ENCODE assay signal across 20 cellular contexts in genomic region chr7:83791737-83792136, GRCh38.
DNase-seq lines count a peak whose midpoint lies in the region; ATAC-seq and TF ChIP-seq lines count a peak whose summit lies in the region.
"Had no signal": no experiment of that assay in that cellular context is flagged by ENCODE, and none has a peak within 500 bp of the region (broad histone marks: within the 10 kb centered on the region; RNA-seq: fewer than 3 reads in every experiment).

No MANE protein-coding gene starts in this region.

- H3K4me1 ChIP-seq in PC-3 (ENCODE audit: insufficient read depth, low read length) (no peaks in the 10 kb centered on the region), endodermal cell (ENCODE audit: control insufficient read depth, insufficient read depth, low read length) (no peaks in the 10 kb centered on the region)
- H3K4me1 ChIP-seq: A549; BLaER1 treated with 17β-estradiol and CSF1 and Interleukin-3, amounts not matched to agents 10 nM and 100 nM; Peyer's patch; SJSA1 had no signal

- 75 to 86% methylated on average over 1 of the region's 1 CpG for WGBS in endodermal cell (ENCODE audit: insufficient coverage in 1 of 2, insufficient read length in 1 of 2), 2 experiments

- no peaks in the 10 kb centered on the region for H3F3A ChIP-seq in PC-3 (ENCODE audit: low read length, unreplicated experiment)

- TF ChIP-seq CTCF in PC-3 (conservative IDR thresholded peaks at IDR 0.05; ENCODE audit: low read depth, low read length): 0 out of 2 replicates have a peak, but pooled peaks have one; percentile 26
- peak; percentile 54 for TF ChIP-seq CTCF in endodermal cell (conservative IDR thresholded peaks at IDR 0.05)
- no peak for TF ChIP-seq CTCF in GM20000 (IDR thresholded peaks at IDR 0.05; ENCODE audit: extremely low read depth, missing control alignments)

- no peak overlapping the region for H2AFZ ChIP-seq in PC-3 (ENCODE audit: low read length)
- H2AFZ ChIP-seq: GM23248 had no signal

- no peak overlapping the region for H3K4me3 Mint-ChIP-seq in endodermal cell
- H3K4me3 Mint-ChIP-seq: CD8-positive, alpha-beta memory T cell had no signal

- no peak overlapping the region for H3K27ac ChIP-seq in PC-3 (ENCODE audit: low read length)
- no peak overlapping the region for H3K27ac ChIP-seq in endodermal cell (ENCODE audit: low read depth, low read length)
- H3K27ac ChIP-seq: A549; BLaER1 treated with 17β-estradiol and CSF1 and Interleukin-3, amounts not matched to agents 10 nM and 100 nM; GM23248; Peyer's patch; SJSA1 had no signal

- no peak overlapping the region for H3K27ac Mint-ChIP-seq in endodermal cell
- H3K27ac Mint-ChIP-seq: CD8-positive, alpha-beta memory T cell had no signal

- no peaks in the 10 kb centered on the region for H3K79me2 ChIP-seq in PC-3 (ENCODE audit: low read length)

- in situ Hi-C loops in ACHN (cut with HindIII; ENCODE audit: low pct_ligation_motif_present, low pct_unique_long_range_greater_than_20kb, low sequenced_read_pairs): no loop called here
- in situ Hi-C loops in G401 (cut with HindIII; ENCODE audit: low sequenced_read_pairs): no loop called here

- H3K9me3 ChIP-seq in PC-3 (ENCODE audit: low read length): no peaks in the 10 kb centered on the region
- H3K9me3 ChIP-seq in endodermal cell (ENCODE audit: control insufficient read depth, low read length): no peaks in the 10 kb centered on the region
- H3K9me3 ChIP-seq: A549; BLaER1 treated with 17β-estradiol and CSF1 and Interleukin-3, amounts not matched to agents 10 nM and 100 nM; Peyer's patch; SJSA1 had no signal

- H4K20me1 ChIP-seq in PC-3 (ENCODE audit: low read length): no peaks in the 10 kb centered on the region
- H4K20me1 ChIP-seq: BLaER1 treated with 17β-estradiol and CSF1 and Interleukin-3, amounts not matched to agents 10 nM and 100 nM had no signal

- no peak overlapping the region for H3K4me3 ChIP-seq in H7 (ENCODE audit: insufficient read depth, low read depth, low read length)
- H3K4me3 ChIP-seq in PC-3 (ENCODE audit: low read length): no peak overlapping the region
- no peak overlapping the region for H3K4me3 ChIP-seq in endodermal cell (ENCODE audit: low read length)
- H3K4me3 ChIP-seq: A549; BLaER1 treated with 17β-estradiol and CSF1 and Interleukin-3, amounts not matched to agents 10 nM and 100 nM; GM23248; Peyer's patch; SJSA1 had no signal

- no peaks in the 10 kb centered on the region for H3K27me3 Mint-ChIP-seq in endodermal cell (ENCODE audit: insufficient read depth)
- H3K27me3 Mint-ChIP-seq: CD8-positive, alpha-beta memory T cell had no signal

- H3K36me3 Mint-ChIP-seq in endodermal cell (ENCODE audit: low read depth): no peaks in the 10 kb centered on the region
- H3K36me3 Mint-ChIP-seq: CD8-positive, alpha-beta memory T cell had no signal

- no peak for ATAC-seq in PC-3
- ATAC-seq: A549, HepG2 had no signal

- no peaks in the 10 kb centered on the region for H3K27me3 ChIP-seq in H7 (ENCODE audit: control insufficient read depth, insufficient read depth, low read length)
- H3K27me3 ChIP-seq in PC-3 (ENCODE audit: low read length): no peaks in the 10 kb centered on the region
- H3K27me3 ChIP-seq in endodermal cell (ENCODE audit: control insufficient read depth, insufficient read depth, low read length, poor library complexity, severe bottlenecking): no peaks in the 10 kb centered on the region
- H3K27me3 ChIP-seq: BLaER1 treated with 17β-estradiol and CSF1 and Interleukin-3, amounts not matched to agents 10 nM and 100 nM; Peyer's patch; SJSA1 had no signal

- POLR2A ChIA-PET in PC-3 (lab: Charles Lee; ENCODE audit: unreplicated experiment): no interaction called here

- H3K9me2 ChIP-seq in PC-3 (replicated peaks; ENCODE audit: low read length): no peaks in the 10 kb centered on the region

- intact Hi-C loops in PC-3 (cut with micrococcal nuclease): loop anchor here (5.0 kb wide), 2 partner anchors 114 to 379 kb away; no protein-coding TSS in a partner anchor

- H3K9me3 Mint-ChIP-seq in endodermal cell: no peaks in the 10 kb centered on the region

- CTCF ChIA-PET in PC-3 (lab: Charles Lee): no interaction called here

- H3K4me2 ChIP-seq in PC-3 (ENCODE audit: low read length): no peak overlapping the region
- H3K4me2 ChIP-seq: A549; BLaER1 treated with 17β-estradiol and CSF1 and Interleukin-3, amounts not matched to agents 10 nM and 100 nM had no signal

- no peak overlapping the region for H3K9ac ChIP-seq in PC-3 (ENCODE audit: low read length)
- no peak overlapping the region for H3K9ac ChIP-seq in endodermal cell (ENCODE audit: extremely low read depth, low read length, poor library complexity, severe bottlenecking)
- H3K9ac ChIP-seq: BLaER1 treated with 17β-estradiol and CSF1 and Interleukin-3, amounts not matched to agents 10 nM and 100 nM; GM23248 had no signal

- no peaks in the 10 kb centered on the region for H3K36me3 ChIP-seq in H7 (replicated peaks; ENCODE audit: control insufficient read depth, insufficient read depth, low read length)
- H3K36me3 ChIP-seq in PC-3 (ENCODE audit: low read depth, low read length): no peaks in the 10 kb centered on the region
- H3K36me3 ChIP-seq in endodermal cell (ENCODE audit: control insufficient read depth, insufficient read depth, low read length): no peaks in the 10 kb centered on the region
- H3K36me3 ChIP-seq: BLaER1 treated with 17β-estradiol and CSF1 and Interleukin-3, amounts not matched to agents 10 nM and 100 nM; Peyer's patch; SJSA1 had no signal

- peaks cover 10% of the 10 kb centered on the region for H3K4me1 Mint-ChIP-seq in endodermal cell
- H3K4me1 Mint-ChIP-seq: CD8-positive, alpha-beta memory T cell had no signal

- peak; percentile 29 for DNase-seq in ACHN
- peak; percentile 17 for DNase-seq in H7
- DNase-seq in PC-3: peak; percentile 12
- no peak for DNase-seq in endodermal cell
- DNase-seq in NCI-H510A treated with DMSO at 0.1 percent for 48 hours (lab: John Stamatoyannopoulos, UW): no peak
- no peak for DNase-seq in stimulated activated CD4-positive, alpha-beta T cell treated with anti-CD3 and anti-CD28 coated beads, Interleukin-4, amount 100 ng/mL, for 24 hours
- no peak for DNase-seq in GM20000 (ENCODE audit: low spot score)
- no peak for DNase-seq in G401 (ENCODE audit: low spot score)
- DNase-seq: CD8-positive, alpha-beta memory T cell; DMS79 treated with DMSO at 0.1 percent for 48 hours; GM23248; KG1; NCI-H1417; NCI-H187; NCI-H345; Peyer's patch had no signal

- BruUV-seq in PC-3 (replicated peaks; lab: Mats Ljungman, UMichigan): no TSS peak

Comparison
In these comparisons a context has a peak if more than half of its experiments do, and no peak if none do; other contexts are left out.
1. DNase-seq: peak in ACHN (single experiment), H7 (single experiment) and PC-3 (single experiment); none in endodermal cell (single experiment), NCI-H510A treated with DMSO at 0.1 percent for 48 hours (single experiment), stimulated activated CD4-positive, alpha-beta T cell treated with anti-CD3 and anti-CD28 coated beads, Interleukin-4, amount 100 ng/mL, for 24 hours (single experiment), GM20000 (single experiment) and G401 (single experiment).